ENCODE assay signal across 8 cellular contexts in genomic region chr10:21533577-21534475, GRCh38. TPM values are rescaled to one million over a fixed set of nuclear protein-coding genes. Genes with fewer than 3 reads are reported as not detected.
DNase-seq lines count a peak whose midpoint lies in the region; ATAC-seq and TF ChIP-seq lines count a peak whose summit lies in the region.

Gene MLLT10, plus strand, starts transcription at chr10:21534232. Its CDS starts 413 bp downstream, at chr10:21534645.

- H3K4me1 ChIP-seq in right lobe of liver, result peaks cover 0 to 12% (median 3%) of the 10 kb centered on the region in 4 donors

- CTCF ChIA-PET in BJ (lab: Yijun Ruan, JAX), result interaction anchor here (1.0 to 1.7 kb wide), 5 partner anchors 17 to 254 kb away, joined by 3 to 6 read pairs (median 6); no protein-coding TSS in a partner anchor

- 0% methylated on average over 16 of the region's 81 CpGs for WGBS in right lobe of liver (ENCODE audit: insufficient coverage, low coverage, low lambda C conversion rate, missing lambda C conversion rate)

- TF ChIP-seq POLR2A in GM19193 (IDR thresholded peaks at IDR 0.05; ENCODE audit: extremely low read depth, insufficient read depth, insufficient read length), result peak; percentile 90
- peak; percentile 84 for TF ChIP-seq POLR2A in right lobe of liver (IDR thresholded peaks at IDR 0.05)

- POLR2A ChIA-PET in BJ (lab: Charles Lee), result no interaction called here

- H3K27me3 ChIP-seq in BJ (ENCODE audit: control insufficient read depth, insufficient read depth, low read length), result no peaks in the 10 kb centered on the region
- no peaks in the 10 kb centered on the region for H3K27me3 ChIP-seq in right lobe of liver

- ATAC-seq in HG03432 (IDR thresholded peaks at IDR 0.05; ENCODE audit: unreplicated experiment) (peak; percentile 92), right lobe of liver (peak; percentile 89 to 97 (median 90))

- TF ChIP-seq CTCF in BJ (IDR thresholded peaks at IDR 0.05; ENCODE audit: insufficient read depth, low read depth, low read length) (peak; percentile 51), right lobe of liver (IDR thresholded peaks at IDR 0.05) (peak in 3 of 4 donors; percentile 2 to 33 (median 8))

- no peaks in the 10 kb centered on the region for H3K9me3 ChIP-seq in right lobe of liver

- H3K36me3 ChIP-seq in BJ (ENCODE audit: control insufficient read depth, insufficient read depth, low read length) (peaks cover 3% of the 10 kb centered on the region), right lobe of liver (peaks cover 0 to 25% (median 7%) of the 10 kb centered on the region in 4 donors)

- intact Hi-C loops in right lobe of liver (cut with DNase I), result no loop called here

- peak within 1 kb of the TSS; percentile 66 to 91 (median 78) for H3K27ac ChIP-seq in right lobe of liver

- DNase-seq in BJ (ENCODE audit: low read depth) (peak; percentile 63), NCI-H748 (lab: John Stamatoyannopoulos, UW; ENCODE audit: unreplicated experiment) (peak; percentile 97), dermis blood vessel endothelial cell (peak; percentile 98), right lobe of liver (peak; percentile 97 to 98 (median 97))
- peak; percentile 75 to 83 for DNase-seq in activated CD4-positive, alpha-beta T cell treated with anti-CD3 and anti-CD28 coated beads, Interleukin-2, amount 50 U/mL, for 24 hours (ENCODE audit: low read depth in 1 of 2, low spot score in 1 of 2)
- DNase-seq in stimulated activated CD4-positive, alpha-beta T cell treated with anti-CD3 and anti-CD28 coated beads, Interleukin-4, amount 100 ng/mL, for 4 hours, result peak; percentile 88 to 93

- H3K4me3 ChIP-seq in BJ (ENCODE audit: low read depth, low read length) (peak within 1 kb of the TSS; percentile 84), right lobe of liver (peak within 1 kb of the TSS; percentile 67 to 71 (median 68))

RNA-seq across cellular contexts. Expression of gene MLLT10, which starts in this region (rescaled TPM):
- polyA plus RNA-seq in BJ (2011; rRNA removed), result 30.2 and 32.4 TPM in 2 replicates
- polyA minus RNA-seq in BJ (2011; rRNA and poly(A)+ RNA removed), result 42.3 and 44.4 TPM in 2 replicates
- total RNA-seq in dermis blood vessel endothelial cell (35.4 and 48.9 TPM in 2 replicates), right lobe of liver (10 to 100 TPM; 15.8 to 49.4 (median 20.1) TPM)

Comparison
In these comparisons a context has a peak if more than half of its experiments do, and no peak if none do; other contexts are left out.
1. Peak in every context shown above with its lines: DNase-seq, ATAC-seq, H3K4me3 ChIP-seq and H3K27ac ChIP-seq.